In the genomic region with DNA sequence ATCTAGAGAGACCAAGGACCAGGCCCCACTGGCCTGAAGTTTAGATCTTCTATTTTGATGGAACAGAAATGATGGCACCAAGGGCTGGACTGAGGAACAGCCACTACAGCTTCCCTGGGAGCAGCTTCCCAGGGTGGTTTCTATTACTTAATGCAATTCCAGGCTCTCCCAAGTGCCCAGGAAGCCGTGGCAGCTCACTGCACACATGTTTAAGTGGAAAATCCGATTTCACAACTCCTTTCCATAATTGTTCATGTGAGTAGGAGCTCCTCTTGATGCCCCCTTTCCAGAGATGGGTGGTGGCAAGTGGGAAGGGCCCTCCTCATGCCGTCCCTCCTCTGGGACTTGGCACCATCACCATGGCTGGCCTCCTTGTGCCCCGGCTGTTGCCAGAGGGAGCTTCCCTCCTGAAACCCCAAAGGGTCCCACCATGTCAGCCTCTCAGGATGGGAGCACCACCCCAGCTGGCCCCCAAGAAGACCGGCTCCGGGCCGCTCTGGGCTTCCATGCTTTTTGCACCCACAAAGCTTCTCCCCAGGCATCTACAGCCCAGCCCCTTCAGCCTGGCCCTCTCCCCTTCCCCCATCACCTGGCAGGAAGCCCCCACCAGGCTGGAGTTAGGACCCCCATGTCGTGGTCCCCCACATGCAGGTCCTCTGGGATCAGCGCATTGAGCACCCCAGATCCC, we compare ENCODE assay signal across 15 cellular contexts.
"Had no signal": no experiment of that assay in that cellular context is flagged by ENCODE, and none has a peak within 500 bp of the region (broad histone marks: within the 10 kb centered on the region; RNA-seq: fewer than 3 reads in every experiment).

No MANE protein-coding gene starts in this region.

- H3K4me1 ChIP-seq: colonic mucosa, uterus had no signal

- H3K4me2 ChIP-seq: hepatocyte had no signal

- H3K27ac ChIP-seq: colonic mucosa, hepatocyte, right atrium auricular region, suprapubic skin, thyroid gland had no signal

- DNase-seq: colonic mucosa; effector CD4-positive, alpha-beta T cell; mammary epithelial cell; natural killer cell; small intestine; stimulated activated CD4-positive, alpha-beta T cell treated with anti-CD3 and anti-CD28 coated beads, Interleukin-2, amount 100 ng/mL, for 48 hours; stimulated activated naive CD4-positive, alpha-beta T cell treated with Interleukin-2 at 50 U/mL for 16 hours; thyroid gland; upper lobe of left lung; uterus had no signal

- H2AFZ ChIP-seq: hepatocyte had no signal

- H3K9me3 ChIP-seq: colonic mucosa, right atrium auricular region, suprapubic skin, thyroid gland, upper lobe of left lung, uterus had no signal

- H3K79me2 ChIP-seq: hepatocyte had no signal

- FAIRE-seq: small intestine had no signal

- ATAC-seq: esophagus mucosa, left lobe of liver, natural killer cell had no signal

- H3K4me3 ChIP-seq: colonic mucosa, hepatocyte, right atrium auricular region, suprapubic skin, thyroid gland, upper lobe of left lung, uterus had no signal

- H3K27me3 ChIP-seq: colonic mucosa, hepatocyte, right atrium auricular region, thyroid gland, upper lobe of left lung, uterus had no signal

- H3K36me3 ChIP-seq: colonic mucosa, right atrium auricular region, suprapubic skin, thyroid gland, upper lobe of left lung, uterus had no signal
